ENCODE assay signal across 1 cellular context in genomic region chr11:123062892-123063395, GRCh38.
TF ChIP-seq lines count a peak whose summit lies in the region.

No MANE protein-coding gene starts in this region.

TF ChIP-seq in H1, 55 proteins besides CTCF, POLR2A, EP300 and RAD21 (continued from another document):
- 0 out of 2 replicates have a peak, but pooled peaks have one; percentile 35 for TF ChIP-seq ATF2 (IDR thresholded peaks at IDR 0.05; ENCODE audit: low read length)
- peak; percentile 18; the same call in 1 of the 2 replicates for TF ChIP-seq TAF1 (IDR thresholded peaks at IDR 0.05; ENCODE audit: low read depth, low read length)
- no peak for TF ChIP-seq YY1 (IDR thresholded peaks at IDR 0.05; ENCODE audit: low read depth, low read length)
- no peak for TF ChIP-seq TCF12 (IDR thresholded peaks at IDR 0.05; ENCODE audit: low read depth, low read length)
- no peak for TF ChIP-seq MAFK (IDR thresholded peaks at IDR 0.05; ENCODE audit: low read depth, low read length)
- no peak for TF ChIP-seq SP1 (IDR thresholded peaks at IDR 0.05; ENCODE audit: low read depth, low read length)
